In the genomic region with DNA sequence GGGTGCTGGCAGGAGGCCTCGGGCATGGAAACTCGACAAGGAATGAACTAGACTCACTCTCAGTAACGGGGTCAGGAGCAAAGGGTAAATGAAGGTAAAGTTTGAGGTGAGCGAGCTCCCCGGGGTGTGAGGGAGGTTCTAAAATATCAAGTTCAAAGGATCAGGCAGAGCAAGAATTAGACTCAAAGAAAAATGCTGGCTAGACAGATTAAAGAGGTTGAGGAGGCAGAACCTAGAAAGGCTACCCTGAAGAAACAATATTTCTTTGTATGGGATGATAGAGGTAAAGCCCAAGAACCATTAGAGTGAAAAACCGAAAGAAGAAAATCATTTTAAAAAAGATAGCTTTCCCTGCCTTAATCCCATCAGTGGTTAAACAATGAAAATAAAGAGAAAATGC, we compare ENCODE assay signal across 24 cellular contexts.
"Had no signal": no experiment of that assay in that cellular context is flagged by ENCODE, and none has a peak within 500 bp of the region (broad histone marks: within the 10 kb centered on the region; RNA-seq: fewer than 3 reads in every experiment).

No MANE protein-coding gene starts in this region.

- H3K79me2 ChIP-seq: hepatocyte had no signal

- H3K4me1 ChIP-seq: left ventricle myocardium inferior, lower lobe of right lung, right atrium auricular region, stomach had no signal

- H3K36me3 ChIP-seq: left ventricle myocardium inferior, lower lobe of right lung, ovary, right atrium auricular region, stomach had no signal

- H3K4me1 Mint-ChIP-seq: endodermal cell had no signal

- H3K4me3 Mint-ChIP-seq: endodermal cell, neural crest cell had no signal

- H3K27me3 ChIP-seq: foreskin keratinocyte, hepatocyte, ovary, right atrium auricular region, stomach had no signal

- H3K27ac ChIP-seq: coronary artery, foreskin keratinocyte, hepatocyte, left ventricle myocardium inferior, lower lobe of right lung, ovary, right atrium auricular region had no signal

- H3K4me2 ChIP-seq: hepatocyte, smooth muscle cell had no signal

- H2AFZ ChIP-seq: hepatocyte had no signal

- H3K36me3 Mint-ChIP-seq: naive thymus-derived CD8-positive, alpha-beta T cell had no signal

- FAIRE-seq: endothelial cell of umbilical vein, kidney had no signal

- H3K4me3 ChIP-seq: coronary artery, hepatocyte, left ventricle myocardium inferior, lower lobe of right lung, ovary, right atrium auricular region, smooth muscle cell, stomach had no signal

- H3K9me3 Mint-ChIP-seq: endodermal cell, neural crest cell had no signal

- ATAC-seq: foreskin keratinocyte; left cardiac atrium; lower lobe of right lung; naive thymus-derived CD8-positive, alpha-beta T cell had no signal

- H3K27ac Mint-ChIP-seq: endodermal cell had no signal

- H3K9me3 ChIP-seq: left ventricle myocardium inferior, lower lobe of right lung, ovary, right atrium auricular region, stomach had no signal

- DNase-seq: effector CD4-positive, alpha-beta T cell; endodermal cell; erythroblast; foreskin keratinocyte; head of caudate nucleus; kidney; left cardiac atrium; left ventricle myocardium inferior; lower lobe of right lung; mesenchymal stem cell; midbrain; naive thymus-derived CD8-positive, alpha-beta T cell; ovary; stimulated activated CD4-positive, alpha-beta T cell treated with anti-CD3 and anti-CD28 coated beads, Interleukin-4, amount 100 ng/mL, for 24 hours; stimulated activated naive CD4-positive, alpha-beta T cell; stomach; substantia nigra; trophoblast cell had no signal
